8 cellular contexts compared by ENCODE assay signal in genomic region chr20:36951198-36951976, GRCh38. TPM values are rescaled to one million over a fixed set of nuclear protein-coding genes. Genes with fewer than 3 reads are reported as not detected.
DNase-seq lines count a peak whose midpoint lies in the region; ATAC-seq, FAIRE-seq and TF ChIP-seq lines count a peak whose summit lies in the region.

TSS of gene SAMHD1 (minus strand) at chr20:36951708. CDS start at chr20:36951643, 65 bp downstream.

- FAIRE-seq in GM19239 (lab: Jason Lieb, UNC): peak; percentile 93

- H3K27me3 ChIP-seq in BJ (ENCODE audit: control insufficient read depth, insufficient read depth, low read length): no peaks in the 10 kb centered on the region

- H3K36me3 Mint-ChIP-seq in activated CD4-positive, alpha-beta T cell treated with anti-CD3 and anti-CD28 coated beads, Interleukin-2, amount 10 ng/mL, durations not matched to agents 7 days and 5 days (ENCODE audit: low read depth): peaks cover 39% of the 10 kb centered on the region

- H3K36me3 ChIP-seq in BJ (ENCODE audit: control insufficient read depth, insufficient read depth, low read length): no peaks in the 10 kb centered on the region

- TF ChIP-seq CTCF in BJ (IDR thresholded peaks at IDR 0.05; ENCODE audit: insufficient read depth, low read depth, low read length): peak; percentile 19; the same call in 1 of the 2 replicates

- H3K27me3 Mint-ChIP-seq in activated CD4-positive, alpha-beta T cell treated with anti-CD3 and anti-CD28 coated beads, Interleukin-2, amount 10 ng/mL, durations not matched to agents 7 days and 5 days: no peaks in the 10 kb centered on the region

- POLR2A ChIA-PET in BJ (lab: Charles Lee): no interaction called here
- POLR2A ChIA-PET in activated CD4-positive, alpha-beta T cell treated with anti-CD3 and anti-CD28 coated beads, Interleukin-2, amount 10 ng/mL, durations not matched to agents 7 days and 5 days (lab: Charles Lee): no interaction called here

- CTCF ChIA-PET in BJ (lab: Yijun Ruan, JAX): no interaction called here
- CTCF ChIA-PET in activated CD4-positive, alpha-beta T cell treated with anti-CD3 and anti-CD28 coated beads, Interleukin-2, amount 10 ng/mL, durations not matched to agents 7 days and 5 days (lab: Charles Lee): no interaction called here

- DNase-seq in BJ (ENCODE audit: low read depth): peak; percentile 93
- peak; percentile 98 for DNase-seq in GM19239 (ENCODE audit: insufficient read length, low spot score)
- peak; percentile 95 for DNase-seq in NCI-H526 treated with DMSO at 0.1 percent for 48 hours (lab: John Stamatoyannopoulos, UW)
- peak; percentile 88 for DNase-seq in activated CD4-positive, alpha-beta T cell treated with anti-CD3 and anti-CD28 coated beads, Interleukin-2, amount 10 ng/mL, durations not matched to agents 7 days and 5 days
- peak; percentile 69 for DNase-seq in cortex of kidney (lab: John Stamatoyannopoulos, UW)
- DNase-seq in left lobe of liver (ENCODE audit: low spot score): peak; percentile 99
- DNase-seq in stimulated activated CD4-positive, alpha-beta T cell treated with anti-CD3 and anti-CD28 coated beads, Interleukin-2, amount 100 ng/mL, for 4 hours (ENCODE audit: low read depth): peak; percentile 78

- H3K4me3 ChIP-seq in BJ (ENCODE audit: low read depth, low read length): peak within 1 kb of the TSS; percentile 88

- peaks cover 41% of the 10 kb centered on the region for H3K4me1 Mint-ChIP-seq in activated CD4-positive, alpha-beta T cell treated with anti-CD3 and anti-CD28 coated beads, Interleukin-2, amount 10 ng/mL, durations not matched to agents 7 days and 5 days

- peak within 1 kb of the TSS; percentile 99 for H3K4me3 Mint-ChIP-seq in activated CD4-positive, alpha-beta T cell treated with anti-CD3 and anti-CD28 coated beads, Interleukin-2, amount 10 ng/mL, durations not matched to agents 7 days and 5 days

- peak within 1 kb of the TSS; percentile 95 for H3K27ac Mint-ChIP-seq in activated CD4-positive, alpha-beta T cell treated with anti-CD3 and anti-CD28 coated beads, Interleukin-2, amount 10 ng/mL, durations not matched to agents 7 days and 5 days

- ATAC-seq in HG03457 (IDR thresholded peaks at IDR 0.05; ENCODE audit: unreplicated experiment): peak; percentile 73
- peak; percentile 79 for ATAC-seq in left lobe of liver

- H3K9me3 Mint-ChIP-seq in activated CD4-positive, alpha-beta T cell treated with anti-CD3 and anti-CD28 coated beads, Interleukin-2, amount 10 ng/mL, durations not matched to agents 7 days and 5 days: peaks cover 2% of the 10 kb centered on the region

RNA-seq across cellular contexts. Expression of gene SAMHD1, which starts in this region (rescaled TPM):
- 5.6 and 11.5 TPM in 2 replicates for polyA plus RNA-seq in BJ (2011; rRNA removed)
- polyA minus RNA-seq in BJ (2011; rRNA and poly(A)+ RNA removed): 7.2 and 7.9 TPM in 2 replicates
- 100 to 1,000 TPM; 396 to 408 TPM for total RNA-seq in activated CD4-positive, alpha-beta T cell treated with anti-CD3 and anti-CD28 coated beads, Interleukin-2, amount 10 ng/mL, durations not matched to agents 7 days and 5 days
- 22.5 TPM for total RNA-seq in left lobe of liver

Comparison
In these comparisons a context has a peak if more than half of its experiments do, and no peak if none do; other contexts are left out.
1. Peak in every context shown above with its lines: DNase-seq, ATAC-seq and H3K4me3 ChIP-seq.
2. RNA of gene SAMHD1 (total RNA-seq): 396 to 408 TPM in activated CD4-positive, alpha-beta T cell treated with anti-CD3 and anti-CD28 coated beads, Interleukin-2, amount 10 ng/mL, durations not matched to agents 7 days and 5 days; 22.5 TPM in left lobe of liver (single experiment); every median in the first group is over 10 times any median in the second.